28 cellular contexts compared by ENCODE assay signal in the genomic region with DNA sequence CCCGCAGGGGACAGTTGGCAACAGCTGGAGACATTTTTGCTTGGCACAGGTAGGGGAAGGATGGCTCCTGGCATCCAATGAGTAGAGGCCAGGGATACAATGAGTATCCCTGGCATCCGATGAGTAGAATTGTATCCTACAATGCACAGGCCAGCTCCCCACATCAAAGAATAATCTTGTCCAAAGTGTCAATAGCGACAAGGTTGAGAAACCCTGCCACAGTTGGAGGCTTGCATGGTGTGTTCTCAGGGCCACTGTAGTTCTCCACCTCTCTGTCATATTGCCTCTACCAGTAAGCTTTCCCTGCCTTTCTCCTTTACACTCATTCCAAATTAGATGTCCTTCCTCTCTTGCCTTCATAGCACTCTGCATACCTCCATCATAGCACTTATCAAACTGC.
"Had no signal": no experiment of that assay in that cellular context is flagged by ENCODE, and none has a peak within 500 bp of the region (broad histone marks: within the 10 kb centered on the region; RNA-seq: fewer than 3 reads in every experiment).

No MANE protein-coding gene starts in this region.

- H3K4me3 Mint-ChIP-seq: dendritic cell treated with granulocyte-macrophage colony-stimulating factor and Interleukin-4, amounts not matched to agents 40 ng/mL and 50 ng/mL, for 4 days; effector memory CD8-positive, alpha-beta T cell; endodermal cell had no signal

- DNase-seq: colonic mucosa; cortex of kidney; dermis blood vessel endothelial cell; dorsolateral prefrontal cortex; effector CD4-positive, alpha-beta T cell; effector CD8-positive, alpha-beta T cell; effector memory CD4-positive, alpha-beta T cell; effector memory CD8-positive, alpha-beta T cell; endodermal cell; erythroblast; esophagus squamous epithelium; foreskin fibroblast; foreskin keratinocyte; foreskin melanocyte; gastrocnemius medialis; glutamatergic neuron; head of caudate nucleus; heart left ventricle had no signal

- H3K9me3 ChIP-seq: colonic mucosa, esophagus muscularis mucosa, esophagus squamous epithelium, gastrocnemius medialis, gastroesophageal sphincter had no signal

- H3K4me1 ChIP-seq: colonic mucosa, esophagus muscularis mucosa, gastrocnemius medialis, gastroesophageal sphincter, heart left ventricle had no signal

- H3K36me3 ChIP-seq: colonic mucosa, esophagus muscularis mucosa, esophagus squamous epithelium, gastrocnemius medialis, gastroesophageal sphincter, heart left ventricle had no signal

- FAIRE-seq: colon, endometrium, endothelial cell of umbilical vein, frontal cortex had no signal

- ATAC-seq: effector memory CD8-positive, alpha-beta T cell; esophagus mucosa; foreskin keratinocyte; gastrocnemius medialis; gastroesophageal sphincter; heart left ventricle had no signal

- H3K4me3 ChIP-seq: colonic mucosa, coronary artery, dorsolateral prefrontal cortex, esophagus muscularis mucosa, esophagus squamous epithelium, gastrocnemius medialis, gastroesophageal sphincter, heart left ventricle had no signal

- H3K27ac Mint-ChIP-seq: dendritic cell treated with granulocyte-macrophage colony-stimulating factor and Interleukin-4, amounts not matched to agents 40 ng/mL and 50 ng/mL, for 4 days; effector memory CD8-positive, alpha-beta T cell; endodermal cell had no signal

- H3K4me1 Mint-ChIP-seq: endodermal cell had no signal

- H3K27me3 Mint-ChIP-seq: dendritic cell treated with granulocyte-macrophage colony-stimulating factor and Interleukin-4, amounts not matched to agents 40 ng/mL and 50 ng/mL, for 4 days; effector memory CD8-positive, alpha-beta T cell had no signal

- H3K27ac ChIP-seq: colonic mucosa, coronary artery, dorsolateral prefrontal cortex, epithelial cell of prostate, esophagus muscularis mucosa, esophagus squamous epithelium, foreskin keratinocyte, gastrocnemius medialis, gastroesophageal sphincter, heart left ventricle had no signal

- H3K27me3 ChIP-seq: colonic mucosa, esophagus muscularis mucosa, esophagus squamous epithelium, foreskin keratinocyte, gastrocnemius medialis, gastroesophageal sphincter, heart left ventricle had no signal
